In the genomic region with DNA sequence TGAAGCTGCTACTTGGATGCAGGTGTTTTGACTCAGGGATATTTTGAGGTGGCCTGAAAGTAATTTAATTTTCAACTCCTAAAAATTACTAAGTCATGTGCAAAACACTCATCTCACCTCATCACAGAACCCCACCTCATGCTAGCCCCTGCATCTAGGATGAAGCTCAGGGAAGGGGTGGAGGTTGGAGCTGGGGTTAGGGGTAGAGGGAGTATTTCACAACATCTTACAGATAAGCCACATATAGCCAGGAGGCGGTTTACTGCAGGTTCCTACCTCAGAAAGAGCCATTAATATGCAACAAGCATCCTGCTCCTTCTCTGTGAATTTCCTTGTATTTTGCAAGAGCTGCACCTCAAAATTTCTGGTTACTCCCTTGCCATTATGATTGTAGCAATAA, we compare ENCODE assay signal across 16 cellular contexts.
"Had no signal": no experiment of that assay in that cellular context is flagged by ENCODE, and none has a peak within 500 bp of the region (broad histone marks: within the 10 kb centered on the region; RNA-seq: fewer than 3 reads in every experiment).

No MANE protein-coding gene starts in this region.

- H3K36me3 ChIP-seq: cardiac muscle cell, lower lobe of right lung, vagina had no signal

- ATAC-seq: effector memory CD8-positive, alpha-beta T cell; lower lobe of right lung; stimulated activated naive CD8-positive, alpha-beta T cell treated with anti-CD3 and anti-CD28 coated beads, Interleukin-15, Interleukin-2, amounts not matched to agents 100 U/mL and 50 U/mL, for 24 hours had no signal

- H3K4me3 Mint-ChIP-seq: activated naive CD8-positive, alpha-beta T cell; effector memory CD8-positive, alpha-beta T cell; mesothelial cell of epicardium; nephron had no signal

- H3K27ac ChIP-seq: cardiac muscle cell, epithelial cell of prostate, foreskin keratinocyte, hepatocyte, lower lobe of right lung, vagina had no signal

- H3K4me3 ChIP-seq: cardiac muscle cell, hepatocyte, lower lobe of right lung, vagina had no signal

- DNase-seq: activated CD4-positive, alpha-beta T cell treated with anti-CD3 and anti-CD28 coated beads, Interleukin-2, amount 50 U/mL, for 4 hours; activated gamma-delta T cell treated with Interleukin-2 at 50 U/mL for 16 hours; effector memory CD8-positive, alpha-beta T cell; lower lobe of right lung; retina; stimulated activated naive CD8-positive, alpha-beta T cell treated with anti-CD3 and anti-CD28 coated beads, Interleukin-15, Interleukin-2, amounts not matched to agents 100 U/mL and 50 U/mL, for 24 hours; substantia nigra; T-helper 2 cell had no signal

- H3K4me1 ChIP-seq: foreskin keratinocyte, lower lobe of right lung, vagina had no signal

- H3K27me3 Mint-ChIP-seq: activated naive CD8-positive, alpha-beta T cell; effector memory CD8-positive, alpha-beta T cell had no signal

- H3K9me3 ChIP-seq: lower lobe of right lung, vagina had no signal

- H3K4me1 Mint-ChIP-seq: nephron had no signal

- H3K27me3 ChIP-seq: cardiac muscle cell, foreskin keratinocyte, hepatocyte, vagina had no signal

- H3K36me3 Mint-ChIP-seq: mesothelial cell of epicardium had no signal
